ENCODE assay signal across 19 cellular contexts in genomic region chr3:179299999-179300613, GRCh38.
DNase-seq lines count a peak whose midpoint lies in the region; ATAC-seq and TF ChIP-seq lines count a peak whose summit lies in the region.
"Had no signal": no experiment of that assay in that cellular context is flagged by ENCODE, and none has a peak within 500 bp of the region (broad histone marks: within the 10 kb centered on the region; RNA-seq: fewer than 3 reads in every experiment).

No MANE protein-coding gene starts in this region.

- DNase-seq in SKM-1 (lab: John Stamatoyannopoulos, UW; ENCODE audit: unreplicated experiment) = no peak
- DNase-seq: activated CD4-positive, CD25-positive, alpha-beta regulatory T cell treated with anti-CD3 and anti-CD28 coated beads, Interleukin-2, amount 50 U/mL, for 72 hours; activated naive CD8-positive, alpha-beta T cell treated with anti-CD3 and anti-CD28 coated beads, Interleukin-2, amount 50 U/mL, for 24 hours; CD4-positive, alpha-beta memory T cell; glutamatergic neuron; NCI-H1436 treated with DMSO at 0.1 percent for 48 hours; NCI-H748 treated with DMSO at 0.1 percent for 48 hours; SK-N-SH; uterus had no signal

- no peak overlapping the region for H3K27ac ChIP-seq in OCI-LY3 (ENCODE audit: low read length)
- H3K27ac ChIP-seq: breast epithelium, uterus had no signal

- H3K27me3 ChIP-seq in OCI-LY3 (ENCODE audit: low read depth, low read length) = no peaks in the 10 kb centered on the region; the same call in 1 of the 2 replicates
- H3K27me3 ChIP-seq: breast epithelium, uterus had no signal

- no peaks in the 10 kb centered on the region for H3K36me3 ChIP-seq in OCI-LY3 (replicated peaks; ENCODE audit: low read depth, low read length)
- H3K36me3 ChIP-seq: breast epithelium, uterus had no signal

- H3K4me2 ChIP-seq in OCI-LY3 (ENCODE audit: low read length) = peak overlapping the region; percentile 35
- H3K4me2 ChIP-seq: SK-N-SH had no signal

- H3K4me3 ChIP-seq in OCI-LY3 (ENCODE audit: low read length) = no peak overlapping the region
- H3K4me3 ChIP-seq: breast epithelium, uterus had no signal

- peaks cover 21% of the 10 kb centered on the region for H3K4me1 ChIP-seq in OCI-LY3 (ENCODE audit: low read length)
- H3K4me1 ChIP-seq: breast epithelium, uterus had no signal

- no peak overlapping the region for H3K9ac ChIP-seq in OCI-LY3 (ENCODE audit: low read length)
- H3K9ac ChIP-seq: SK-N-SH had no signal

- no peak for TF ChIP-seq CTCF in OCI-LY3 (IDR thresholded peaks at IDR 0.05; ENCODE audit: low read depth, low read length)

- no peaks in the 10 kb centered on the region for H3K9me3 ChIP-seq in OCI-LY3 (ENCODE audit: insufficient read depth, low read length)
- H3K9me3 ChIP-seq: SK-N-SH, uterus had no signal

- H2AFZ ChIP-seq in OCI-LY3 (ENCODE audit: low read depth, low read length) = no peak overlapping the region; the same call in 1 of the 2 replicates

- H4K20me1 ChIP-seq in OCI-LY3 (ENCODE audit: insufficient read depth, low read length) = no peaks in the 10 kb centered on the region

- H3K79me2 ChIP-seq in OCI-LY3 (ENCODE audit: low read length) = no peaks in the 10 kb centered on the region

- ATAC-seq in GM18502 (IDR thresholded peaks at IDR 0.05; ENCODE audit: poor library complexity, unreplicated experiment) (peak; percentile 79), GM21526 (IDR thresholded peaks at IDR 0.05; ENCODE audit: low FRiP score, unreplicated experiment) (peak; percentile 62), HG02884 (IDR thresholded peaks at IDR 0.05; ENCODE audit: unreplicated experiment) (peak; percentile 88), GM21360 (IDR thresholded peaks at IDR 0.05; ENCODE audit: unreplicated experiment) (no peak), HG03045 (IDR thresholded peaks at IDR 0.05; ENCODE audit: unreplicated experiment) (no peak), HG03469 (IDR thresholded peaks at IDR 0.05; ENCODE audit: unreplicated experiment) (no peak)
- ATAC-seq: activated naive CD8-positive, alpha-beta T cell treated with anti-CD3 and anti-CD28 coated beads, Interleukin-2, amount 50 U/mL, for 24 hours; HCT116; Panc1 had no signal

Comparison
In these comparisons a context has a peak if more than half of its experiments do, and no peak if none do; other contexts are left out.
1. ATAC-seq: peak in GM18502 (single experiment), GM21526 (single experiment) and HG02884 (single experiment); none in GM21360 (single experiment), HG03045 (single experiment) and HG03469 (single experiment).